ENCODE assay signal across 10 cellular contexts in genomic region chr20:31607640-31608255, GRCh38. TPM values are rescaled to one million over a fixed set of nuclear protein-coding genes. Genes with fewer than 3 reads are reported as not detected.
DNase-seq lines count a peak whose midpoint lies in the region; ATAC-seq, FAIRE-seq and TF ChIP-seq lines count a peak whose summit lies in the region.
"Had no signal": no experiment of that assay in that cellular context is flagged by ENCODE, and none has a peak within 500 bp of the region (broad histone marks: within the 10 kb centered on the region; RNA-seq: fewer than 3 reads in every experiment).

No MANE protein-coding gene starts in this region.

- no peaks in the 10 kb centered on the region for H3K27me3 ChIP-seq in mesendoderm (ENCODE audit: insufficient read depth, low read length, poor library complexity)

- ATAC-seq in A549, result peak; percentile 0 to 4; a peak in 4 of 6 replicates
- no peak for ATAC-seq in HG03196 (IDR thresholded peaks at IDR 0.05; ENCODE audit: unreplicated experiment)
- no peak for ATAC-seq in T-cell (replicated peaks in 1 of 4)

- peaks cover 26 to 28% (median 27%) of the 10 kb centered on the region in 3 donors for H3K4me1 Mint-ChIP-seq in T-cell

- H3K4me2 ChIP-seq in A549 (peak overlapping the region; percentile 90), mesendoderm (ENCODE audit: low read length) (peak overlapping the region; percentile 67)

- no peaks in the 10 kb centered on the region for H3K36me3 ChIP-seq in mesendoderm (ENCODE audit: control insufficient read depth, insufficient read depth, low read length)

- H3K27ac ChIP-seq in A549 (peak overlapping the region; percentile 97 to 98), caudate nucleus (ENCODE audit: low read depth, low read length) (peak overlapping the region; percentile 1), mesendoderm (ENCODE audit: low read depth, low read length) (peak overlapping the region; percentile 89)

- DNase-seq in A549 (ENCODE audit: low read depth in 1 of 2, low spot score in 1 of 2) (peak in 1 of 2 experiments; percentile 42), HFF-Myc (ENCODE audit: extremely low read depth, low read depth) (no peak), caudate nucleus (lab: John Stamatoyannopoulos, UW) (no peak), mesendoderm (peak; percentile 65), NCI-H146 (lab: John Stamatoyannopoulos, UW) (no peak), cerebellum (ENCODE audit: low spot score) (no peak), T-cell (no peak)

- POLR2A ChIA-PET in A549 (lab: Yijun Ruan, JAX) (interaction anchor here (0.5 to 8.1 kb wide), 13 partner anchors 11 to 112 kb away, joined by 3 to 265 read pairs (median 6); no protein-coding TSS in a partner anchor), T-cell (lab: Charles Lee) (interaction anchor here in 1 of 2 donors (0.6 kb wide), 1 partner anchor 272 kb away, joined by 10 read pairs; no protein-coding TSS in a partner anchor)

- 0 out of 5 replicates have a peak, but pooled peaks of 1 of the 2 experiments have one; percentile 7 for TF ChIP-seq EP300 in A549 (IDR thresholded peaks at IDR 0.05)

- H4K8ac ChIP-seq in mesendoderm (ENCODE audit: low read depth, low read length), result no peak overlapping the region

- H3K27ac Mint-ChIP-seq in T-cell, result no peak overlapping the region

- H3K4me1 ChIP-seq in A549, result peaks cover 63% of the 10 kb centered on the region
- H3K4me1 ChIP-seq in mesendoderm (ENCODE audit: control insufficient read depth, low read depth, low read length), result peaks cover 8% of the 10 kb centered on the region

- no peak for TF ChIP-seq CTCF in A549 (IDR thresholded peaks at IDR 0.05)
- no peak for TF ChIP-seq CTCF in HFF-Myc (IDR thresholded peaks at IDR 0.05; ENCODE audit: low read depth, low read length, missing control alignments)

- WGBS in A549 (ENCODE audit: missing lambda C conversion rate), result 5% methylated on average over 9 of the region's 9 CpGs
- no CpG with 5 or more reads among the region's 9 CpGs for WGBS in mesendoderm (ENCODE audit: extremely low coverage, insufficient coverage, low lambda C conversion rate)

- peak overlapping the region; percentile 93 for H2BK5ac ChIP-seq in mesendoderm (ENCODE audit: low read length)

- no peak for FAIRE-seq in A549 (lab: Jason Lieb, UNC)
- FAIRE-seq: G401.6 had no signal

- peaks cover 14 to 43% of the 10 kb centered on the region in 2 donors for H3K27me3 Mint-ChIP-seq in T-cell

- CTCF ChIA-PET in A549 (lab: Yijun Ruan, JAX), result interaction anchor here (1.0 to 25.0 kb wide), 8 partner anchors 10 to 130 kb away, joined by 3 to 966 read pairs (median 6); a partner anchor contains a TSS
- CTCF ChIA-PET in T-cell (lab: Charles Lee), result interaction anchor here in 1 of 2 donors (0.6 to 1.0 kb wide), 2 partner anchors 48 to 52 kb away, joined by 4 read pairs; no protein-coding TSS in a partner anchor

- H3K4me3 ChIP-seq in A549 (peak overlapping the region; percentile 93), HFF-Myc (replicated peaks; ENCODE audit: low read depth, low read length) (peak overlapping the region; percentile 99), mesendoderm (ENCODE audit: low read length) (no peak overlapping the region)

- H3K9me3 Mint-ChIP-seq in T-cell, result no peaks in the 10 kb centered on the region

- peaks cover 26% of the 10 kb centered on the region for H3K79me2 ChIP-seq in mesendoderm (ENCODE audit: control insufficient read depth, insufficient read depth, low read length)

- H3K36me3 Mint-ChIP-seq in T-cell, result no peaks in the 10 kb centered on the region

- no peak overlapping the region for H3K23ac ChIP-seq in mesendoderm (ENCODE audit: low read length)

- H3K56ac ChIP-seq in mesendoderm (ENCODE audit: low read length), result peak overlapping the region; percentile 86

- no peaks in the 10 kb centered on the region for H3K9me3 ChIP-seq in A549

- no peak for TF ChIP-seq RAD21 in A549 (conservative IDR thresholded peaks at IDR 0.05 in 1 of 2, IDR thresholded peaks at IDR 0.05 in 1 of 2)

- peak overlapping the region; percentile 14 for H2BK120ac ChIP-seq in mesendoderm (ENCODE audit: low read depth, low read length)

- H3K4me3 Mint-ChIP-seq in T-cell, result no peak overlapping the region

- H3K4ac ChIP-seq in mesendoderm (ENCODE audit: low read depth, low read length), result peak overlapping the region; percentile 18

- H4K5ac ChIP-seq in mesendoderm (ENCODE audit: low read length), result peak overlapping the region; percentile 65

- peaks cover 2% of the 10 kb centered on the region for H3K79me1 ChIP-seq in mesendoderm (ENCODE audit: low read length)

- peak overlapping the region; percentile 92 for H2AK5ac ChIP-seq in mesendoderm (ENCODE audit: low read length)

- H3K9ac ChIP-seq in mesendoderm (ENCODE audit: low read length), result peak overlapping the region; percentile 98

- H3K18ac ChIP-seq in mesendoderm (ENCODE audit: low read length), result peak overlapping the region; percentile 35

- no peak overlapping the region for H2BK15ac ChIP-seq in mesendoderm (replicated peaks; ENCODE audit: low read depth)

- TF ChIP-seq POLR2A in A549 (IDR thresholded peaks at IDR 0.05; ENCODE audit: low read length), result no peak

TF ChIP-seq in A549, 52 proteins besides CTCF, POLR2A, EP300 and RAD21 (continues in another document):
- TF ChIP-seq HOXB5 (CRISPR knock-in tag; IDR thresholded peaks at IDR 0.05) (peak; percentile 87; the same call in 1 of the 2 replicates), MAZ (IDR thresholded peaks at IDR 0.05; ENCODE audit: borderline replicate concordance, low read depth, low read length) (no peak), MYC (IDR thresholded peaks at IDR 0.05; ENCODE audit: borderline replicate concordance, low read length) (0 out of 2 replicates have a peak, but pooled peaks have one; percentile 60), ESRRA (IDR thresholded peaks at IDR 0.05; ENCODE audit: borderline replicate concordance, low read length) (no peak), NPAS2 (CRISPR knock-in tag; IDR thresholded peaks at IDR 0.05; ENCODE audit: borderline replicate concordance) (no peak), NR3C1 (IDR thresholded peaks at IDR 0.05) (no peak), ZNF302 (CRISPR knock-in tag; IDR thresholded peaks at IDR 0.05) (peak; percentile 37; the same call in 1 of the 2 replicates), KDM5A (IDR thresholded peaks at IDR 0.05) (no peak), RFX5 (IDR thresholded peaks at IDR 0.05) (no peak), SREBF2 (IDR thresholded peaks at IDR 0.05) (no peak), TFCP2L1 (CRISPR knock-in tag; IDR thresholded peaks at IDR 0.05) (no peak; the same call in 1 of the 2 replicates), NFE2L2 (conservative IDR thresholded peaks at IDR 0.05; ENCODE audit: low read length) (no peak), FOSB (CRISPR knock-in tag; IDR thresholded peaks at IDR 0.05) (no peak; the same call in 1 of the 2 replicates), HEYL (CRISPR knock-in tag; IDR thresholded peaks at IDR 0.05) (peak; percentile 82; the same call in 1 of the 2 replicates), FOSL2 (IDR thresholded peaks at IDR 0.05) (no peak), FOSL2 (CRISPR knock-in tag; IDR thresholded peaks at IDR 0.05) (no peak; the same call in 1 of the 2 replicates), CHD2 (IDR thresholded peaks at IDR 0.05; ENCODE audit: low read length, partially characterized antibody) (no peak), GATA3 (IDR thresholded peaks at IDR 0.05; ENCODE audit: borderline replicate concordance) (no peak), MAFK (IDR thresholded peaks at IDR 0.05; ENCODE audit: partially characterized antibody) (no peak), RNF2 (IDR thresholded peaks at IDR 0.05; ENCODE audit: borderline replicate concordance, low read depth) (no peak), HOXA7 (CRISPR knock-in tag; IDR thresholded peaks at IDR 0.05) (0 out of 2 replicates have a peak, but pooled peaks have one; percentile 80), ZSCAN20 (CRISPR knock-in tag; IDR thresholded peaks at IDR 0.05) (no peak)

RNA-seq across cellular contexts. Expression of gene ID1, which starts 2.7 kb away (rescaled TPM):
- polyA plus RNA-seq in A549 (2011; rRNA removed) (237 and 250 TPM in 2 replicates), A549 (2017; fragmentation: RNase III; extraction: RNeasy Plus Mini Kit Qiagen cat#74134 plus additional on column Dnase treatment) (257 to 432 TPM (median 387 TPM) in 3 replicates)
- polyA plus RNA-seq in A549 (2012; cell fraction: cytosol; rRNA removed), result 951 and 1,146 TPM in 2 replicates
- 1,622 and 2,122 TPM in 2 replicates for polyA plus RNA-seq in A549 (2012; cell fraction: nucleus; rRNA removed)
- polyA minus RNA-seq in A549 (2011; rRNA and poly(A)+ RNA removed), result 188 and 250 TPM in 2 replicates
- 298 TPM for polyA plus RNA-seq in mesendoderm (2013, experiment 1 of 2)
- 282 TPM for polyA plus RNA-seq in mesendoderm (2013, experiment 2 of 2)
- total RNA-seq in cerebellum (73.1 TPM), T-cell (10 to 100 TPM in 1 of 5 donors, 1 to 10 TPM in 4; 1.4 to 11.2 (median 2.2) TPM)

RNA-seq across cellular contexts. Expression of gene COX4I2, which starts 30.0 kb away (rescaled TPM):
- polyA plus RNA-seq in A549 (2011; rRNA removed) (not detected in 2 replicates), A549 (2017; fragmentation: RNase III; extraction: RNeasy Plus Mini Kit Qiagen cat#74134 plus additional on column Dnase treatment) (not detected in 3 replicates)
- polyA plus RNA-seq in A549 (2012; cell fraction: cytosol; rRNA removed), result not detected in 2 replicates
- not detected in 2 replicates for polyA plus RNA-seq in A549 (2012; cell fraction: nucleus; rRNA removed)
- polyA minus RNA-seq in A549 (2011; rRNA and poly(A)+ RNA removed), result not detected in 2 replicates
- polyA plus RNA-seq in mesendoderm (2013, experiment 1 of 2), result 0.06 TPM
- not detected for polyA plus RNA-seq in mesendoderm (2013, experiment 2 of 2)
- total RNA-seq in cerebellum (not detected), T-cell (not detected)
- total RNA-seq: lung microvascular endothelial cell had no signal

Comparison
In these comparisons a context has a peak if more than half of its experiments do, and no peak if none do; other contexts are left out.
1. ATAC-seq: peak in A549 (2 of 2); none in HG03196 (single experiment) and T-cell (0 of 4).
2. H3K27ac ChIP-seq: peak in every context shown above with its lines; median percentile 98 in A549; 89 in mesendoderm; 1 in caudate nucleus.